22 cellular contexts compared by ENCODE assay signal in the genomic region with DNA sequence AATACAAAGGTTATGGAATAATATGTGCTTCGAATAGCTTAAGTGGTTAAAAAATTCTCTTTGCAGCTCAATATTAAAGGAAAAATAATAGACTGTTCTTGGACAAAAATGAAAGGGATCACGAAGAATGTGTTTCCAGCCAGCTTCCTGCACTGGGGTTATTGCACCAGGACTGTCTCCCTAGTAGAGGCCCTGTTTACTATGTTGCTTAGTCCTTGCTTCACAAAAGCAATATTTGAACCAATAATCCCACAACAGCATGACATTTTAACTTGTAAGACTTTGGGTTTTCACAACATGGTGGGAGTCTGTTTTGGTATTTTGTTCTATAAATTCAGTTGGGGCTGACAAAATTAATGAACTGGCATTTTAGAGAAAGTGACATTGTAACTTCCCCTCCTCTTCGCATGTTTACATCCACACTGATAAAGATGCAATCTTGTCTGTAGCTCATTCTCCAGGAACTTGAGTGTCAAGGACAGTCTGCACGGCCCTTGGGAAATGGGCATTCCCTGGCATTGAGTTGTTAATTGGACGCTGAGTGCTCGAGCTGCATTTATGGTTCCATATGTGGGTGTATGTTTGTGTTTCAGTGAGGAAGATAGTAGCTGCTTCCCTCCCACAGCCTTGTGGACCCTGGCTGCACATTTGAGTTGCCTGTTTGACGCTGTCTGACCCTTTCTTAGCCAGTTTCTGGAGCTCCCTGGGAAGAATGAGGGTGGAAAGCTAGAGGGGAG. TPM values are rescaled to one million over a fixed set of nuclear protein-coding genes. Genes with fewer than 3 reads are reported as not detected.
"Had no signal": no experiment of that assay in that cellular context is flagged by ENCODE, and none has a peak within 500 bp of the region (broad histone marks: within the 10 kb centered on the region; RNA-seq: fewer than 3 reads in every experiment).

No MANE protein-coding gene starts in this region.

- H3K36me3 Mint-ChIP-seq: activated naive CD4-positive, alpha-beta T cell treated with anti-CD3 and anti-CD28 coated beads, Interleukin-2, amount 50 U/mL, for 72 hours; naive thymus-derived CD4-positive, alpha-beta T cell; stimulated activated memory B cell treated with anti-CD40 and anti-IgM and Interleukin-4, amounts not matched to agents 10 μg/mL and 1 μg/mL and 100 μg/mL, for 72 hours had no signal

- H3K27ac Mint-ChIP-seq: activated naive CD4-positive, alpha-beta T cell treated with anti-CD3 and anti-CD28 coated beads, Interleukin-2, amount 50 U/mL, for 72 hours; activated T-cell treated with anti-CD3 and anti-CD28 coated beads, Interleukin-2, amount 50 U/mL, for 72 hours; effector memory CD8-positive, alpha-beta T cell; naive thymus-derived CD4-positive, alpha-beta T cell; stimulated activated memory B cell treated with anti-CD40 and anti-IgM and Interleukin-4, amounts not matched to agents 10 μg/mL and 1 μg/mL and 100 μg/mL, for 72 hours had no signal

- ATAC-seq: activated naive CD4-positive, alpha-beta T cell treated with anti-CD3 and anti-CD28 coated beads, Interleukin-2, amount 50 U/mL, for 72 hours; activated T-cell treated with anti-CD3 and anti-CD28 coated beads, Interleukin-2, amount 50 U/mL, for 72 hours; effector memory CD8-positive, alpha-beta T cell; left lung; naive thymus-derived CD4-positive, alpha-beta T cell; stimulated activated memory B cell treated with anti-CD40 and anti-IgM and Interleukin-4, amounts not matched to agents 10 μg/mL and 1 μg/mL and 100 μg/mL, for 72 hours; upper lobe of right lung had no signal

- H3K4me1 Mint-ChIP-seq: naive thymus-derived CD4-positive, alpha-beta T cell; stimulated activated memory B cell treated with anti-CD40 and anti-IgM and Interleukin-4, amounts not matched to agents 10 μg/mL and 1 μg/mL and 100 μg/mL, for 72 hours had no signal

- H3K4me3 ChIP-seq: adrenal gland, left lung, sigmoid colon, spleen, testis, upper lobe of right lung had no signal

- H2AFZ ChIP-seq: parathyroid adenoma had no signal

- H3K27me3 ChIP-seq: adrenal gland, left lung, neutrophil, sigmoid colon, testis, upper lobe of right lung had no signal

- DNase-seq: activated CD4-positive, alpha-beta T cell treated with anti-CD3 and anti-CD28 coated beads, Interleukin-2, amount 50 U/mL, for 4 hours; activated CD4-positive, CD25-positive, alpha-beta regulatory T cell treated with anti-CD3 and anti-CD28 coated beads, Interleukin-2, amount 50 U/mL, for 72 hours; activated gamma-delta T cell treated with Interleukin-2 at 50 U/mL for 16 hours; activated T-cell treated with anti-CD3 and anti-CD28 coated beads, Interleukin-2, amount 50 U/mL, for 72 hours; adrenal gland; effector memory CD8-positive, alpha-beta T cell; foreskin melanocyte; left lung; mammary epithelial cell; naive thymus-derived CD4-positive, alpha-beta T cell; sigmoid colon; stimulated activated CD4-positive, alpha-beta T cell treated with anti-CD3 and anti-CD28 coated beads, Interleukin-4, amount 100 ng/mL, for 4 hours; T1000; testis; upper lobe of right lung had no signal

- H3K9me3 ChIP-seq: adrenal gland, left lung, neutrophil, sigmoid colon, spleen, testis, upper lobe of right lung had no signal

- H3K9me3 Mint-ChIP-seq: activated naive CD4-positive, alpha-beta T cell treated with anti-CD3 and anti-CD28 coated beads, Interleukin-2, amount 50 U/mL, for 72 hours; activated T-cell treated with anti-CD3 and anti-CD28 coated beads, Interleukin-2, amount 50 U/mL, for 72 hours; effector memory CD8-positive, alpha-beta T cell; stimulated activated memory B cell treated with anti-CD40 and anti-IgM and Interleukin-4, amounts not matched to agents 10 μg/mL and 1 μg/mL and 100 μg/mL, for 72 hours had no signal

- H3K4me1 ChIP-seq: adrenal gland, left lung, sigmoid colon, spleen, upper lobe of right lung had no signal

- H3K9ac ChIP-seq: parathyroid adenoma had no signal

- H3K4me3 Mint-ChIP-seq: activated T-cell treated with anti-CD3 and anti-CD28 coated beads, Interleukin-2, amount 50 U/mL, for 72 hours; effector memory CD8-positive, alpha-beta T cell; naive thymus-derived CD4-positive, alpha-beta T cell; stimulated activated memory B cell treated with anti-CD40 and anti-IgM and Interleukin-4, amounts not matched to agents 10 μg/mL and 1 μg/mL and 100 μg/mL, for 72 hours had no signal

- H3K79me2 ChIP-seq: parathyroid adenoma had no signal

- H3K36me3 ChIP-seq: adrenal gland, left lung, neutrophil, sigmoid colon, spleen, upper lobe of right lung had no signal

- H3K27ac ChIP-seq: left lung, neutrophil, parathyroid adenoma, sigmoid colon, testis, upper lobe of right lung had no signal

RNA-seq across cellular contexts. Expression of a gene that starts 39.1 kb away (rescaled TPM):
- total RNA-seq: activated CD8-positive, alpha-beta memory T cell treated with anti-CD3 and anti-CD28 coated beads for 36 hours; activated naive CD4-positive, alpha-beta T cell treated with anti-CD3 and anti-CD28 coated beads, Interleukin-2, amount 50 U/mL, for 72 hours; naive thymus-derived CD4-positive, alpha-beta T cell; T-helper 1 cell treated with Interleukin-12 subunit alpha and Interleukin-12 subunit beta and Interleukin-4 antibody, amounts not matched to agents 30 ng/mL and 1 ng/mL, for 36 hours had no signal
- polyA plus RNA-seq: naive thymus-derived CD4-positive, alpha-beta T cell had no signal

RNA-seq across cellular contexts. Expression of a gene that starts 59.6 kb away (rescaled TPM):
- total RNA-seq: activated CD8-positive, alpha-beta memory T cell treated with anti-CD3 and anti-CD28 coated beads for 36 hours; activated naive CD4-positive, alpha-beta T cell treated with anti-CD3 and anti-CD28 coated beads, Interleukin-2, amount 50 U/mL, for 72 hours; activated T-cell treated with anti-CD3 and anti-CD28 coated beads, Interleukin-2, amount 50 U/mL, for 72 hours; mammary epithelial cell; naive thymus-derived CD4-positive, alpha-beta T cell; sigmoid colon; spleen; T-helper 1 cell treated with Interleukin-12 subunit alpha and Interleukin-12 subunit beta and Interleukin-4 antibody, amounts not matched to agents 30 ng/mL and 1 ng/mL, for 36 hours had no signal
- polyA plus RNA-seq: mammary epithelial cell had no signal
